ENCODE assay signal across 18 cellular contexts in genomic region chr2:206105541-206105940, GRCh38.
"Had no signal": no experiment of that assay in that cellular context is flagged by ENCODE, and none has a peak within 500 bp of the region (broad histone marks: within the 10 kb centered on the region; RNA-seq: fewer than 3 reads in every experiment).

No MANE protein-coding gene starts in this region.

- H3K9me3 Mint-ChIP-seq: activated CD4-positive, alpha-beta memory T cell treated with anti-CD3 and anti-CD28 coated beads for 36 hours; activated T-helper 1 cell treated with anti-CD3 and anti-CD28 coated beads, Interleukin-12 subunit alpha, Interleukin-12 subunit beta, Interleukin-2, Interleukin-4 antibody, amounts not matched to agents 30 ng/mL and 10 ng/mL and 1 ng/mL, durations not matched to agents 14 hours and 24 hours and 36 hours; natural killer cell treated with Interleukin-12 subunit alpha and Interleukin-12 subunit beta and Interleukin-15 and Interleukin-18, amount 100 ng/mL, for 72 hours; stimulated activated memory B cell treated with anti-CD40 and anti-IgM and Interleukin-4, amounts not matched to agents 10 μg/mL and 1 μg/mL and 100 μg/mL, for 72 hours had no signal

- H3K27me3 ChIP-seq: dorsolateral prefrontal cortex, gastroesophageal sphincter, neutrophil, spleen, thyroid gland had no signal

- H3K27ac ChIP-seq: dorsolateral prefrontal cortex, gastroesophageal sphincter, lower lobe of right lung, neutrophil, spleen, thyroid gland, WERI-Rb-1 had no signal

- H3K4me1 Mint-ChIP-seq: stimulated activated memory B cell treated with anti-CD40 and anti-IgM and Interleukin-4, amounts not matched to agents 10 μg/mL and 1 μg/mL and 100 μg/mL, for 72 hours had no signal

- DNase-seq: activated T-cell treated with anti-CD3 and anti-CD28 coated beads for 4 hours; caudate nucleus; dorsolateral prefrontal cortex; lower lobe of right lung; retina; spleen; stimulated activated CD4-positive, alpha-beta T cell treated with anti-CD3 and anti-CD28 coated beads, Interleukin-4, amount 100 ng/mL, for 4 hours; T-helper 2 cell; thyroid gland; WERI-Rb-1 had no signal

- H3K9me3 ChIP-seq: gastroesophageal sphincter, lower lobe of right lung, neutrophil, spleen, thyroid gland had no signal

- FAIRE-seq: colon had no signal

- H3K36me3 ChIP-seq: lower lobe of right lung, neutrophil, spleen, thyroid gland, WERI-Rb-1 had no signal

- H3K4me1 ChIP-seq: gastroesophageal sphincter, lower lobe of right lung, spleen, thyroid gland had no signal

- ATAC-seq: gastroesophageal sphincter; lower lobe of right lung; natural killer cell treated with Interleukin-12 subunit alpha and Interleukin-12 subunit beta and Interleukin-15 and Interleukin-18, amount 100 ng/mL, for 72 hours; stimulated activated memory B cell treated with anti-CD40 and anti-IgM and Interleukin-4, amounts not matched to agents 10 μg/mL and 1 μg/mL and 100 μg/mL, for 72 hours had no signal

- H3K4me3 ChIP-seq: dorsolateral prefrontal cortex, gastroesophageal sphincter, lower lobe of right lung, spleen, thyroid gland had no signal

- H3K4me3 Mint-ChIP-seq: activated CD4-positive, alpha-beta memory T cell treated with anti-CD3 and anti-CD28 coated beads for 36 hours; activated naive CD8-positive, alpha-beta T cell; activated T-helper 1 cell treated with anti-CD3 and anti-CD28 coated beads, Interleukin-12 subunit alpha, Interleukin-12 subunit beta, Interleukin-2, Interleukin-4 antibody, amounts not matched to agents 30 ng/mL and 10 ng/mL and 1 ng/mL, durations not matched to agents 14 hours and 24 hours and 36 hours; natural killer cell treated with Interleukin-12 subunit alpha and Interleukin-12 subunit beta and Interleukin-15 and Interleukin-18, amount 100 ng/mL, for 72 hours; stimulated activated memory B cell treated with anti-CD40 and anti-IgM and Interleukin-4, amounts not matched to agents 10 μg/mL and 1 μg/mL and 100 μg/mL, for 72 hours had no signal

- H3K36me3 Mint-ChIP-seq: activated CD4-positive, alpha-beta memory T cell treated with anti-CD3 and anti-CD28 coated beads for 36 hours; natural killer cell treated with Interleukin-12 subunit alpha and Interleukin-12 subunit beta and Interleukin-15 and Interleukin-18, amount 100 ng/mL, for 72 hours; stimulated activated memory B cell treated with anti-CD40 and anti-IgM and Interleukin-4, amounts not matched to agents 10 μg/mL and 1 μg/mL and 100 μg/mL, for 72 hours had no signal

- H3K27ac Mint-ChIP-seq: activated CD4-positive, alpha-beta memory T cell treated with anti-CD3 and anti-CD28 coated beads for 36 hours; activated naive CD8-positive, alpha-beta T cell; activated T-helper 1 cell treated with anti-CD3 and anti-CD28 coated beads, Interleukin-12 subunit alpha, Interleukin-12 subunit beta, Interleukin-2, Interleukin-4 antibody, amounts not matched to agents 30 ng/mL and 10 ng/mL and 1 ng/mL, durations not matched to agents 14 hours and 24 hours and 36 hours; natural killer cell treated with Interleukin-12 subunit alpha and Interleukin-12 subunit beta and Interleukin-15 and Interleukin-18, amount 100 ng/mL, for 72 hours; stimulated activated memory B cell treated with anti-CD40 and anti-IgM and Interleukin-4, amounts not matched to agents 10 μg/mL and 1 μg/mL and 100 μg/mL, for 72 hours had no signal

- H3K27me3 Mint-ChIP-seq: activated CD4-positive, alpha-beta memory T cell treated with anti-CD3 and anti-CD28 coated beads for 36 hours; activated naive CD8-positive, alpha-beta T cell; natural killer cell treated with Interleukin-12 subunit alpha and Interleukin-12 subunit beta and Interleukin-15 and Interleukin-18, amount 100 ng/mL, for 72 hours; stimulated activated memory B cell treated with anti-CD40 and anti-IgM and Interleukin-4, amounts not matched to agents 10 μg/mL and 1 μg/mL and 100 μg/mL, for 72 hours had no signal
